Comparison of ENCODE assay signal across 8 cellular contexts in the genomic region with DNA sequence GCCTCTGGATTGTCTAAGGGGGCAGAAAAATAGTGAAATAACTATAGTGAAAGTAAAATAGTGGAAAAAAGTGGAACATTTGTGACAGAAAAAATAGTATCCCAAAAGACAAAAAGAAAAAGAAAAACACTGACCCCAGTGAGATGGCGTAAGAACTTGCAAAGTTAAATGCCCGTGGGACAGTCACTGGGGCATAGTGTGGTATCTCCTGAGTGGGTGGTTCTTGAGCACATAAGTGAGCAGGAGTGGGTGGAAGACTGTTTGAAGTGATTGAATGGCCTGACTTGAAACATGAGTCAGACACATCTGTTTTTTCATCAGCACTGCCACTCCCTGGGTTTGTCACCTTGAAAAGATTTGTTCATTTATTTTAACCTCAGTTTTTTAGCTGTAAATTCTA. TPM values are rescaled to one million over a fixed set of nuclear protein-coding genes. Genes with fewer than 3 reads are reported as not detected.
A peak's percentile ranks its signal among the peaks of the same experiment; 100 is the strongest.
DNase-seq lines count a peak whose midpoint lies in the region; ATAC-seq and TF ChIP-seq lines count a peak whose summit lies in the region.

No MANE protein-coding gene starts in this region.

- in situ Hi-C loops in mammary epithelial cell (cut with MboI; ENCODE audit: low sequenced_read_pairs in 2 of 2), result no loop called here

- H3K27me3 ChIP-seq in NT2/D1 (ENCODE audit: insufficient read depth, insufficient read length), result no peaks in the 10 kb centered on the region
- no peaks in the 10 kb centered on the region for H3K27me3 ChIP-seq in mammary epithelial cell (ENCODE audit: insufficient read depth, low read length)

- H3K27ac Mint-ChIP-seq in neural crest cell (ENCODE audit: unreplicated experiment), result no peak overlapping the region

- H3K4me1 ChIP-seq in NT2/D1 (ENCODE audit: insufficient read depth, insufficient read length) (no peaks in the 10 kb centered on the region), mammary epithelial cell (ENCODE audit: insufficient read depth, low read length) (peaks cover 22% of the 10 kb centered on the region)

- 8% methylated on average over 2 of the region's 2 CpGs for WGBS in mammary epithelial cell (ENCODE audit: low coverage, missing lambda C conversion rate)

- H3K27ac ChIP-seq in mammary epithelial cell (ENCODE audit: insufficient read depth, low read depth, low read length), result peak overlapping the region; percentile 98

- H3K4me1 Mint-ChIP-seq in neural crest cell, result peaks cover 36% of the 10 kb centered on the region

- H3K4me3 Mint-ChIP-seq in neural crest cell, result peak overlapping the region; percentile 100

- no peaks in the 10 kb centered on the region for H3K9me3 Mint-ChIP-seq in neural crest cell

- peaks cover 38% of the 10 kb centered on the region for H3K36me3 ChIP-seq in NT2/D1 (ENCODE audit: insufficient read depth, insufficient read length, low read length)
- H3K36me3 ChIP-seq in mammary epithelial cell (ENCODE audit: insufficient read depth, low read length), result peaks cover 12% of the 10 kb centered on the region

- TF ChIP-seq CTCF in mammary epithelial cell (conservative IDR thresholded peaks at IDR 0.05 in 1 of 2, IDR thresholded peaks at IDR 0.05 in 1 of 2; ENCODE audit: extremely low read depth in 1 of 2, insufficient read depth in 1 of 2, low read depth in 1 of 2, low read length in 2 of 2), result no peak
- TF ChIP-seq CTCF in neural crest cell (conservative IDR thresholded peaks at IDR 0.05), result no peak

- H3K4me2 ChIP-seq in mammary epithelial cell (ENCODE audit: insufficient read depth, low read depth, low read length), result peak overlapping the region; percentile 83

- peak; percentile 18 for DNase-seq in DMS79 (lab: John Stamatoyannopoulos, UW)
- no peak for DNase-seq in NT2/D1 (ENCODE audit: low read depth, low spot score)
- DNase-seq in mammary epithelial cell, result peak; percentile 87
- DNase-seq in neural crest cell (ENCODE audit: low read depth, low spot score), result no peak
- DNase-seq in middle frontal gyrus (ENCODE audit: extremely low spot score, low spot score), result no peak
- no peak for DNase-seq in NCI-H2227 treated with DMSO at 0.1 percent for 48 hours (lab: John Stamatoyannopoulos, UW)
- no peak for DNase-seq in HEK293T (ENCODE audit: extremely low spot score)

- H3K9ac ChIP-seq in NT2/D1 (ENCODE audit: insufficient read length, low read depth) (peak overlapping the region; percentile 21), mammary epithelial cell (ENCODE audit: insufficient read depth, low read length) (peak overlapping the region; percentile 30)

- no peak for ATAC-seq in HG02610 (IDR thresholded peaks at IDR 0.05; ENCODE audit: unreplicated experiment)

- H3K27me3 Mint-ChIP-seq in neural crest cell (ENCODE audit: low read depth), result no peaks in the 10 kb centered on the region

- H2AFZ ChIP-seq in mammary epithelial cell (ENCODE audit: low read depth, low read length), result no peak overlapping the region

- H3K36me3 Mint-ChIP-seq in neural crest cell (ENCODE audit: low read depth), result peaks cover 32% of the 10 kb centered on the region

- H3K9me3 ChIP-seq in NT2/D1 (ENCODE audit: insufficient read depth, low read length) (no peaks in the 10 kb centered on the region), mammary epithelial cell (replicated peaks; ENCODE audit: insufficient read depth, low read length) (no peaks in the 10 kb centered on the region)

- H3K79me2 ChIP-seq in mammary epithelial cell (ENCODE audit: insufficient read depth, low read length), result peaks cover 68% of the 10 kb centered on the region

- dilution Hi-C loops in mammary epithelial cell (cut with HindIII; ENCODE audit: low sequenced_read_pairs), result no loop called here

- intact Hi-C loops in mammary epithelial cell (cut with micrococcal nuclease), result loop anchor here (5.0 to 10.0 kb wide), 2 partner anchors 246 to 462 kb away; partner anchors contain the start of gene ZNF66

- CTCF ChIA-PET in mammary epithelial cell (lab: Charles Lee; ENCODE audit: low non-redundant PET), result no interaction called here
- CTCF ChIA-PET in HEK293T (lab: Yijun Ruan, JAX), result no interaction called here

- POLR2A ChIA-PET in HEK293T (lab: Yijun Ruan, JAX), result no interaction called here

- no peaks in the 10 kb centered on the region for H4K20me1 ChIP-seq in mammary epithelial cell (ENCODE audit: insufficient read depth, low read length)

- BruUV-seq in mammary epithelial cell (replicated peaks; lab: Mats Ljungman, UMichigan), result no TSS peak

- H3K4me3 ChIP-seq in NT2/D1 (ENCODE audit: insufficient read length, low read depth) (no peak overlapping the region), mammary epithelial cell (replicated peaks in 1 of 3; ENCODE audit: insufficient read depth in 1 of 3, low read depth in 2 of 3, low read length in 3 of 3) (peak overlapping the region in 2 of 3 experiments; percentile 75 to 89)

TF ChIP-seq in HEK293T, 16 proteins besides CTCF, POLR2A, EP300 and RAD21:
- no peak for TF ChIP-seq FOXM1 (IDR thresholded peaks at IDR 0.05; ENCODE audit: borderline replicate concordance)
- TF ChIP-seq SP1 (IDR thresholded peaks at IDR 0.05), result no peak
- TF ChIP-seq, protein P1, sequence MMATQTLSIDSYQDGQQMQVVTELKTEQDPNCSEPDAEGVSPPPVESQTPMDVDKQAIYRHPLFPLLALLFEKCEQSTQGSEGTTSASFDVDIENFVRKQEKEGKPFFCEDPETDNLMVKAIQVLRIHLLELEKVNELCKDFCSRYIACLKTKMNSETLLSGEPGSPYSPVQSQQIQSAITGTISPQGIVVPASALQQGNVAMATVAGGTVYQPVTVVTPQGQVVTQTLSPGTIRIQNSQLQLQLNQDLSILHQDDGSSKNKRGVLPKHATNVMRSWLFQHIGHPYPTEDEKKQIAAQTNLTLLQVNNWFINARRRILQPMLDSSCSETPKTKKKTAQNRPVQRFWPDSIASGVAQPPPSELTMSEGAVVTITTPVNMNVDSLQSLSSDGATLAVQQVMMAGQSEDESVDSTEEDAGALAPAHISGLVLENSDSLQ (IDR thresholded peaks at IDR 0.05), result no peak
- TF ChIP-seq FOXK2 (IDR thresholded peaks at IDR 0.05), result no peak
- no peak for TF ChIP-seq FOXA1 (IDR thresholded peaks at IDR 0.05)
- TF ChIP-seq TARDBP (IDR thresholded peaks at IDR 0.05), result no peak
- no peak for TF ChIP-seq CTBP1 (IDR thresholded peaks at IDR 0.05; ENCODE audit: borderline replicate concordance)

RNA-seq across cellular contexts. Expression of gene ZNF430, which starts 2.5 kb away (rescaled TPM):
- total RNA-seq in mammary epithelial cell (10 to 100 TPM; 14.1 to 19.3 TPM), neural crest cell (19.7 and 20.9 TPM in 2 replicates)
- polyA plus RNA-seq in mammary epithelial cell, result 15.4 TPM
- 49.9 TPM for polyA minus RNA-seq in mammary epithelial cell

RNA-seq across cellular contexts. Expression of gene ZNF714, which starts 59.0 kb away (rescaled TPM):
- total RNA-seq in mammary epithelial cell (10 to 100 TPM in 1 of 2 donors, 1 to 10 TPM in 1; 8.9 to 15.7 TPM), neural crest cell (58.9 and 59.2 TPM in 2 replicates)
- polyA plus RNA-seq in mammary epithelial cell, result 4.5 TPM
- 7.5 TPM for polyA minus RNA-seq in mammary epithelial cell

Comparison
In these comparisons a context has a peak if more than half of its experiments do, and no peak if none do; other contexts are left out.
1. DNase-seq: peak in DMS79 (single experiment) and mammary epithelial cell (single experiment); none in NT2/D1 (single experiment), neural crest cell (single experiment), middle frontal gyrus (single experiment), NCI-H2227 treated with DMSO at 0.1 percent for 48 hours (single experiment) and HEK293T (single experiment).